In genomic region chr15:80073197-80073596, GRCh38 we compare ENCODE assay signal across 12 cellular contexts. TPM values are rescaled to one million over a fixed set of nuclear protein-coding genes. Genes with fewer than 3 reads are reported as not detected.
A peak's percentile ranks its signal among the peaks of the same experiment; 100 is the strongest.
DNase-seq lines count a peak whose midpoint lies in the region; ATAC-seq and TF ChIP-seq lines count a peak whose summit lies in the region.
"Had no signal": no experiment of that assay in that cellular context is flagged by ENCODE, and none has a peak within 500 bp of the region (broad histone marks: within the 10 kb centered on the region; RNA-seq: fewer than 3 reads in every experiment).

No MANE protein-coding gene starts in this region.

- H3K4me1 ChIP-seq in Panc1 (ENCODE audit: control insufficient read depth, insufficient read depth, low read length) (peaks cover 44% of the 10 kb centered on the region), skeletal muscle satellite cell (ENCODE audit: control insufficient read depth, insufficient read depth, low read length) (peaks cover 49% of the 10 kb centered on the region)

- H3K4me3 ChIP-seq in Panc1 (ENCODE audit: low read depth in 2 of 2, low read length in 2 of 2), result peak overlapping the region in 1 of 2 experiments; percentile 43; a peak in 2 of 4 replicates
- H3K4me3 ChIP-seq in epithelial cell of esophagus (ENCODE audit: low read length), result peak overlapping the region; percentile 71
- peak overlapping the region; percentile 69 for H3K4me3 ChIP-seq in skeletal muscle satellite cell (ENCODE audit: low read length)

- H3K4me1 Mint-ChIP-seq in activated CD4-positive, alpha-beta T cell treated with anti-CD3 and anti-CD28 coated beads, Interleukin-2, amount 10 ng/mL, durations not matched to agents 24 days and 14 days, result peaks cover 34% of the 10 kb centered on the region

- no peaks in the 10 kb centered on the region for H3K9me3 Mint-ChIP-seq in activated CD4-positive, alpha-beta T cell treated with anti-CD3 and anti-CD28 coated beads, Interleukin-2, amount 10 ng/mL, durations not matched to agents 24 days and 14 days

- H3K27me3 ChIP-seq in Panc1 (ENCODE audit: control insufficient read depth, insufficient read depth, low read length), result no peaks in the 10 kb centered on the region
- H3K27me3 ChIP-seq in skeletal muscle satellite cell (ENCODE audit: control insufficient read depth, insufficient read depth, low read length), result no peaks in the 10 kb centered on the region

- peak overlapping the region; percentile 77 for H3K4me2 ChIP-seq in skeletal muscle satellite cell (ENCODE audit: low read length)

- ATAC-seq in Panc1 (no peak), HG03139 (IDR thresholded peaks at IDR 0.05; ENCODE audit: unreplicated experiment) (no peak), HG02973 (IDR thresholded peaks at IDR 0.05; ENCODE audit: unreplicated experiment) (no peak)

- H3K36me3 ChIP-seq in Panc1 (ENCODE audit: control insufficient read depth, insufficient read depth, low read length), result 0 out of 2 replicates have a peak, but pooled peaks cover 3% of the 10 kb centered on the region
- H3K36me3 ChIP-seq in skeletal muscle satellite cell (ENCODE audit: insufficient read depth, low read length), result no peaks in the 10 kb centered on the region

- no peak overlapping the region for H3K27ac Mint-ChIP-seq in activated CD4-positive, alpha-beta T cell treated with anti-CD3 and anti-CD28 coated beads, Interleukin-2, amount 10 ng/mL, durations not matched to agents 24 days and 14 days

- no peak for TF ChIP-seq CTCF in Panc1 (IDR thresholded peaks at IDR 0.05)
- TF ChIP-seq CTCF in epithelial cell of esophagus (IDR thresholded peaks at IDR 0.05; ENCODE audit: insufficient read depth, low read depth, low read length, missing control alignments), result no peak

- H3K4me3 Mint-ChIP-seq in activated CD4-positive, alpha-beta T cell treated with anti-CD3 and anti-CD28 coated beads, Interleukin-2, amount 10 ng/mL, durations not matched to agents 24 days and 14 days, result peak overlapping the region; percentile 44

- DNase-seq in activated CD4-positive, alpha-beta T cell treated with anti-CD3 and anti-CD28 coated beads, Interleukin-2, amount 10 ng/mL, durations not matched to agents 24 days and 14 days, result no peak
- DNase-seq in activated CD4-positive, alpha-beta T cell treated with anti-CD3 and anti-CD28 coated beads for 48 hours, result no peak
- DNase-seq in Panc1 (ENCODE audit: low read depth, low spot score), result no peak
- DNase-seq in epithelial cell of esophagus (ENCODE audit: low read depth), result no peak
- DNase-seq in NCI-H146 treated with DMSO at 0.1 percent for 48 hours (lab: John Stamatoyannopoulos, UW; ENCODE audit: unreplicated experiment), result no peak
- DNase-seq: activated CD8-positive, alpha-beta memory T cell treated with anti-CD3 and anti-CD28 coated beads for 24 hours; NCI-H1105; RPMI8226; stimulated activated CD8-positive, alpha-beta memory T cell treated with anti-CD3 and anti-CD28 coated beads, Interleukin-4, amount 100 ng/mL, for 48 hours had no signal

- intact Hi-C loops in activated CD4-positive, alpha-beta T cell treated with anti-CD3 and anti-CD28 coated beads, Interleukin-2, amount 10 ng/mL, durations not matched to agents 24 days and 14 days (cut with micrococcal nuclease), result no loop called here
- intact Hi-C loops in Panc1 (cut with micrococcal nuclease; ENCODE audit: unreplicated experiment), result no loop called here

- in situ Hi-C loops in Panc1 (cut with HindIII; ENCODE audit: low pct_unique_long_range_greater_than_20kb, low sequenced_read_pairs), result no loop called here

- peaks cover 4% of the 10 kb centered on the region for H3K36me3 Mint-ChIP-seq in activated CD4-positive, alpha-beta T cell treated with anti-CD3 and anti-CD28 coated beads, Interleukin-2, amount 10 ng/mL, durations not matched to agents 24 days and 14 days (ENCODE audit: low read depth)

- CTCF ChIA-PET in Panc1 (lab: Charles Lee), result no interaction called here

- peak overlapping the region; percentile 76 for H3K9ac ChIP-seq in skeletal muscle satellite cell (ENCODE audit: low read depth, low read length)

- H3K27ac ChIP-seq in Panc1 (ENCODE audit: low read length), result peak overlapping the region; percentile 4; the same call in 1 of the 2 replicates

- no TSS peak for BruUV-seq in Panc1 (replicated peaks; lab: Mats Ljungman, UMichigan)

- H3K9me3 ChIP-seq in Panc1 (ENCODE audit: control insufficient read depth, insufficient read depth, low read depth, low read length) (no peaks in the 10 kb centered on the region), skeletal muscle satellite cell (replicated peaks; ENCODE audit: low read length) (no peaks in the 10 kb centered on the region)

- POLR2A ChIA-PET in Panc1 (lab: Charles Lee), result no interaction called here

- H3K27me3 Mint-ChIP-seq in activated CD4-positive, alpha-beta T cell treated with anti-CD3 and anti-CD28 coated beads, Interleukin-2, amount 10 ng/mL, durations not matched to agents 24 days and 14 days, result no peaks in the 10 kb centered on the region

RNA-seq across cellular contexts. Expression of gene ZFAND6, which starts 13.7 kb away (rescaled TPM):
- total RNA-seq in activated CD4-positive, alpha-beta T cell treated with anti-CD3 and anti-CD28 coated beads, Interleukin-2, amount 10 ng/mL, durations not matched to agents 24 days and 14 days, result 40.4 and 43.5 TPM in 2 replicates
- total RNA-seq in Panc1 (2021; ENCODE audit: unreplicated experiment), result 73.0 TPM
- 92.5 TPM for polyA plus RNA-seq in Panc1 (2012; ENCODE audit: insufficient read length)
- total RNA-seq in skeletal muscle satellite cell (2012; rRNA removed), result 75.1 and 75.5 TPM in 2 replicates
